ENCODE assay signal across 13 cellular contexts in the genomic region with DNA sequence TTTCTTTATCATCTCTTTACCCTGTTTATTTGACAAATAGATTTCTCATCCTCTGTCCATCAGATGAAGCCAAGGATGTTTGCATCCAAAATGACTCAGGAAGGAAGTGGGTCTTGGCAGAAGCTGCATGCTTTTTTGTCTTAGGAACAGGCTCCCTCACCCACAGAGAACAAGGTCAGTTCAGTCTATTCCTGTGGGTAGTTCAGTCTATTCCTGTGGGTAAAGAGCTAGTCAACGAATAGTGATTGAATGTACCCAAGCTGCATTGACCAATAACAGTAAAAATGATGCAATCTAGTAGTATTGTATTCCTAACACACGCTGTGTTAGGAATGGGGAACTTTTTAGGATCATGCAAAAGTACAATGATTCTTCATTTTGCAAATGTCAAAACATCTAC.
DNase-seq lines count a peak whose midpoint lies in the region; ATAC-seq, FAIRE-seq and TF ChIP-seq lines count a peak whose summit lies in the region.
"Had no signal": no experiment of that assay in that cellular context is flagged by ENCODE, and none has a peak within 500 bp of the region (broad histone marks: within the 10 kb centered on the region; RNA-seq: fewer than 3 reads in every experiment).

No MANE protein-coding gene starts in this region.

- no peak for TF ChIP-seq CTCF in HFFc6 (IDR thresholded peaks at IDR 0.05)
- no peak for TF ChIP-seq CTCF in mammary epithelial cell (conservative IDR thresholded peaks at IDR 0.05 in 1 of 2, IDR thresholded peaks at IDR 0.05 in 1 of 2; ENCODE audit: extremely low read depth in 1 of 2, insufficient read depth in 1 of 2, low read depth in 1 of 2, low read length in 2 of 2)
- TF ChIP-seq CTCF in keratinocyte (optimal IDR thresholded peaks at IDR 0.05 in 1 of 3, IDR thresholded peaks at IDR 0.05 in 1 of 3, conservative IDR thresholded peaks at IDR 0.05 in 1 of 3; ENCODE audit: extremely low read depth in 1 of 3, insufficient read depth in 2 of 3, low read length in 3 of 3) = no peak
- no peak for TF ChIP-seq CTCF in vagina (IDR thresholded peaks at IDR 0.05)

- H3K27me3 Mint-ChIP-seq in HFFc6 (ENCODE audit: insufficient read depth) = no peaks in the 10 kb centered on the region
- no peaks in the 10 kb centered on the region for H3K27me3 Mint-ChIP-seq in activated CD4-positive, alpha-beta T cell treated with anti-CD3 and anti-CD28 coated beads, Interleukin-2, amount 10 ng/mL, durations not matched to agents 24 days and 14 days

- DNase-seq in A172 (ENCODE audit: low spot score) = peak; percentile 35
- peak; percentile 80 for DNase-seq in HFFc6
- DNase-seq in mammary epithelial cell = peak; percentile 82
- peak; percentile 11 for DNase-seq in keratinocyte (ENCODE audit: low read depth, low spot score)
- no peak for DNase-seq in activated CD4-positive, alpha-beta T cell treated with anti-CD3 and anti-CD28 coated beads, Interleukin-2, amount 10 ng/mL, durations not matched to agents 24 days and 14 days
- no peak for DNase-seq in vagina (ENCODE audit: extremely low spot score in 2 of 2)
- DNase-seq: KBM-7, NCI-H524 treated with DMSO at 0.1 percent for 48 hours, upper lobe of left lung had no signal

- no peak for TF ChIP-seq POLR2A in vagina (IDR thresholded peaks at IDR 0.05)

- no peak overlapping the region; the same call in 1 of the 2 replicates for H3K4me3 Mint-ChIP-seq in HFFc6
- H3K4me3 Mint-ChIP-seq in activated CD4-positive, alpha-beta T cell treated with anti-CD3 and anti-CD28 coated beads, Interleukin-2, amount 10 ng/mL, durations not matched to agents 24 days and 14 days = no peak overlapping the region
- H3K4me3 Mint-ChIP-seq: B cell, neural progenitor cell had no signal

- WGBS in mammary epithelial cell (ENCODE audit: low coverage, missing lambda C conversion rate) = 0% methylated on average over 1 of the region's 2 CpGs

- H3K27me3 ChIP-seq in mammary epithelial cell (ENCODE audit: insufficient read depth, low read length) = no peaks in the 10 kb centered on the region
- no peaks in the 10 kb centered on the region for H3K27me3 ChIP-seq in keratinocyte (ENCODE audit: control insufficient read depth, extremely low read depth, insufficient read depth, low read length)
- H3K27me3 ChIP-seq in vagina = no peaks in the 10 kb centered on the region
- H3K27me3 ChIP-seq: neural progenitor cell, upper lobe of left lung had no signal

- BruUV-seq in mammary epithelial cell (replicated peaks; lab: Mats Ljungman, UMichigan) = no TSS peak

- H2AFZ ChIP-seq in mammary epithelial cell (ENCODE audit: low read depth, low read length) (peak overlapping the region; percentile 30), keratinocyte (ENCODE audit: control insufficient read depth, low read length) (no peak overlapping the region)
- H2AFZ ChIP-seq: neural progenitor cell had no signal

- intact Hi-C loops in mammary epithelial cell (cut with micrococcal nuclease) (no loop called here), vagina (cut with DNase I) (no loop called here)
- intact Hi-C loops in activated CD4-positive, alpha-beta T cell treated with anti-CD3 and anti-CD28 coated beads, Interleukin-2, amount 10 ng/mL, durations not matched to agents 24 days and 14 days (cut with micrococcal nuclease) = no loop called here

- no peaks in the 10 kb centered on the region for H3K9me3 ChIP-seq in mammary epithelial cell (replicated peaks; ENCODE audit: insufficient read depth, low read length)
- H3K9me3 ChIP-seq in keratinocyte (ENCODE audit: control insufficient read depth, low read depth, low read length) = no peaks in the 10 kb centered on the region
- H3K9me3 ChIP-seq in vagina = no peaks in the 10 kb centered on the region
- H3K9me3 ChIP-seq: upper lobe of left lung had no signal

- H3K4me2 ChIP-seq in mammary epithelial cell (ENCODE audit: insufficient read depth, low read depth, low read length) (no peak overlapping the region), keratinocyte (ENCODE audit: control insufficient read depth, extremely low read depth, insufficient read depth, low read depth, low read length) (no peak overlapping the region)
- H3K4me2 ChIP-seq: neural progenitor cell had no signal

- peaks cover 18% of the 10 kb centered on the region for H3K4me1 ChIP-seq in mammary epithelial cell (ENCODE audit: insufficient read depth, low read length)
- peaks cover 3% of the 10 kb centered on the region for H3K4me1 ChIP-seq in keratinocyte (ENCODE audit: control insufficient read depth, extremely low read depth, insufficient read depth, low read length)
- H3K4me1 ChIP-seq in vagina = peaks cover 16% of the 10 kb centered on the region
- H3K4me1 ChIP-seq: neural progenitor cell had no signal

- H3K36me3 Mint-ChIP-seq in HFFc6 (ENCODE audit: low read depth) = no peaks in the 10 kb centered on the region
- H3K36me3 Mint-ChIP-seq in activated CD4-positive, alpha-beta T cell treated with anti-CD3 and anti-CD28 coated beads, Interleukin-2, amount 10 ng/mL, durations not matched to agents 24 days and 14 days (ENCODE audit: low read depth) = no peaks in the 10 kb centered on the region
- H3K36me3 Mint-ChIP-seq: neural progenitor cell had no signal

- no peaks in the 10 kb centered on the region for H3K9me3 Mint-ChIP-seq in HFFc6
- H3K9me3 Mint-ChIP-seq in activated CD4-positive, alpha-beta T cell treated with anti-CD3 and anti-CD28 coated beads, Interleukin-2, amount 10 ng/mL, durations not matched to agents 24 days and 14 days = no peaks in the 10 kb centered on the region
- H3K9me3 Mint-ChIP-seq: neural progenitor cell had no signal

- H3K27ac Mint-ChIP-seq in HFFc6 = peak overlapping the region; percentile 46
- no peak overlapping the region for H3K27ac Mint-ChIP-seq in activated CD4-positive, alpha-beta T cell treated with anti-CD3 and anti-CD28 coated beads, Interleukin-2, amount 10 ng/mL, durations not matched to agents 24 days and 14 days
- H3K27ac Mint-ChIP-seq: B cell, neural progenitor cell had no signal

- H3K9me1 ChIP-seq in keratinocyte (ENCODE audit: control insufficient read depth, extremely low read depth, insufficient read depth, low read length) = no peaks in the 10 kb centered on the region

- CTCF ChIA-PET in mammary epithelial cell (lab: Charles Lee; ENCODE audit: low non-redundant PET) = no interaction called here

- H3K79me2 ChIP-seq in mammary epithelial cell (ENCODE audit: insufficient read depth, low read length) = no peaks in the 10 kb centered on the region
- no peaks in the 10 kb centered on the region for H3K79me2 ChIP-seq in keratinocyte (ENCODE audit: control insufficient read depth, insufficient read depth, low read length)

- ATAC-seq in HG03139 (IDR thresholded peaks at IDR 0.05; ENCODE audit: unreplicated experiment) = no peak
- no peak for ATAC-seq in HG02623 (IDR thresholded peaks at IDR 0.05; ENCODE audit: unreplicated experiment)

- dilution Hi-C loops in mammary epithelial cell (cut with HindIII; ENCODE audit: low sequenced_read_pairs) = no loop called here
- dilution Hi-C loops in keratinocyte (cut with MboI; ENCODE audit: extremely low pct_ligation_motif_present, low sequenced_read_pairs) = no loop called here

- no peak overlapping the region for H3K9ac ChIP-seq in mammary epithelial cell (ENCODE audit: insufficient read depth, low read length)
- no peak overlapping the region for H3K9ac ChIP-seq in keratinocyte (ENCODE audit: control insufficient read depth, extremely low read depth, insufficient read depth, low read length)
- H3K9ac ChIP-seq: neural progenitor cell had no signal

- H3K27ac ChIP-seq in mammary epithelial cell (ENCODE audit: insufficient read depth, low read depth, low read length) = no peak overlapping the region
- H3K27ac ChIP-seq in keratinocyte (ENCODE audit: control insufficient read depth, insufficient read depth, low read length) = no peak overlapping the region
- H3K27ac ChIP-seq in vagina = no peak overlapping the region
- H3K27ac ChIP-seq: neural progenitor cell had no signal

- H3K36me3 ChIP-seq in mammary epithelial cell (ENCODE audit: insufficient read depth, low read length) = no peaks in the 10 kb centered on the region
- H3K36me3 ChIP-seq in keratinocyte (ENCODE audit: control insufficient read depth in 2 of 2, extremely low read depth in 1 of 2, insufficient read depth in 2 of 2, low read length in 2 of 2) = no peaks in the 10 kb centered on the region
- H3K36me3 ChIP-seq in vagina = no peaks in the 10 kb centered on the region
- H3K36me3 ChIP-seq: neural progenitor cell, upper lobe of left lung had no signal

- peak; percentile 74 for FAIRE-seq in keratinocyte (lab: Jason Lieb, UNC)

- no peak overlapping the region for H3K4me3 ChIP-seq in mammary epithelial cell (replicated peaks in 1 of 3; ENCODE audit: insufficient read depth in 1 of 3, low read depth in 2 of 3, low read length in 3 of 3)
- no peak overlapping the region for H3K4me3 ChIP-seq in keratinocyte (ENCODE audit: control insufficient read depth in 2 of 3, extremely low read depth in 1 of 3, insufficient read depth in 2 of 3, low read depth in 1 of 3, low read length in 3 of 3)
- no peak overlapping the region for H3K4me3 ChIP-seq in vagina
- H3K4me3 ChIP-seq: neural progenitor cell, upper lobe of left lung had no signal

- in situ Hi-C loops in mammary epithelial cell (cut with MboI; ENCODE audit: low sequenced_read_pairs in 2 of 2) = no loop called here

- no peaks in the 10 kb centered on the region for H4K20me1 ChIP-seq in mammary epithelial cell (ENCODE audit: insufficient read depth, low read length)
- H4K20me1 ChIP-seq in keratinocyte (ENCODE audit: control insufficient read depth, extremely low read depth, insufficient read depth, low read length) = no peaks in the 10 kb centered on the region

- H3K4me1 Mint-ChIP-seq in HFFc6 (ENCODE audit: low read depth) = peaks cover 32% of the 10 kb centered on the region
- H3K4me1 Mint-ChIP-seq in activated CD4-positive, alpha-beta T cell treated with anti-CD3 and anti-CD28 coated beads, Interleukin-2, amount 10 ng/mL, durations not matched to agents 24 days and 14 days = no peaks in the 10 kb centered on the region
- H3K4me1 Mint-ChIP-seq: B cell, neural progenitor cell had no signal

Comparison
In these comparisons a context has a peak if more than half of its experiments do, and no peak if none do; other contexts are left out.
1. DNase-seq: peak in A172 (single experiment), HFFc6 (single experiment), mammary epithelial cell (single experiment) and keratinocyte (single experiment); none in activated CD4-positive, alpha-beta T cell treated with anti-CD3 and anti-CD28 coated beads, Interleukin-2, amount 10 ng/mL, durations not matched to agents 24 days and 14 days (single experiment) and vagina (0 of 2).